In the genomic region with DNA sequence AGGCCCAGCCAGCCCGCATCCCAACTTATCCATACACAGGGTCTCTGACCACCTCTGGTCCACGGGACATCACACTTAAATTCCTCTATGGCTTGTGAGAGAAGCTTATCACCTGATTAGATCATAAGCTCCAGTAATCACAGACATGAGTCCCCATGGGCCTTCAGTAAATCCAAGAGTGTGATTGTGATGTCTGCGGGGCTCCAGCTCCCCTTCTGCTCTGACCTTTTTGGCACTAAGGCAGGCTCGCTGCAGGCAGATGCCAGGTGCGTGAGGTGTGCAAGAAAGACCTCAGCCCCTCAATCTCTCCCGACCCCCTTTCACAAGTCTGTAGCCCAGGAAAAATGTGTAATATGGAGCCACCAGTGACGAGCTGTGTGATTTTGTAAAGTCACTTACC, we compare ENCODE assay signal across 19 cellular contexts.
DNase-seq lines count a peak whose midpoint lies in the region; FAIRE-seq and TF ChIP-seq lines count a peak whose summit lies in the region.
"Had no signal": no experiment of that assay in that cellular context is flagged by ENCODE, and none has a peak within 500 bp of the region (broad histone marks: within the 10 kb centered on the region; RNA-seq: fewer than 3 reads in every experiment).

No MANE protein-coding gene starts in this region.

- no peak overlapping the region for H3K4me3 Mint-ChIP-seq in activated CD4-positive, alpha-beta T cell treated with anti-CD3 and anti-CD28 coated beads, Interleukin-2, amount 10 ng/mL, durations not matched to agents 24 days and 14 days
- H3K4me3 Mint-ChIP-seq: CD14-positive monocyte; CD4-positive, alpha-beta T cell; CD8-positive, alpha-beta memory T cell; GM23338; H9 had no signal

- intact Hi-C loops in activated CD4-positive, alpha-beta T cell treated with anti-CD3 and anti-CD28 coated beads, Interleukin-2, amount 10 ng/mL, durations not matched to agents 24 days and 14 days (cut with micrococcal nuclease), result no loop called here

- peaks cover 30% of the 10 kb centered on the region for H3K27me3 Mint-ChIP-seq in activated CD4-positive, alpha-beta T cell treated with anti-CD3 and anti-CD28 coated beads, Interleukin-2, amount 10 ng/mL, durations not matched to agents 24 days and 14 days

- no peaks in the 10 kb centered on the region for H3K4me1 Mint-ChIP-seq in activated CD4-positive, alpha-beta T cell treated with anti-CD3 and anti-CD28 coated beads, Interleukin-2, amount 10 ng/mL, durations not matched to agents 24 days and 14 days
- H3K4me1 Mint-ChIP-seq: CD14-positive monocyte; CD8-positive, alpha-beta memory T cell; GM23338; H9 had no signal

- no peaks in the 10 kb centered on the region for H3K27me3 ChIP-seq in bronchial epithelial cell (ENCODE audit: control insufficient read depth, insufficient read depth, low read length)

- no peak overlapping the region for H3K27ac Mint-ChIP-seq in activated CD4-positive, alpha-beta T cell treated with anti-CD3 and anti-CD28 coated beads, Interleukin-2, amount 10 ng/mL, durations not matched to agents 24 days and 14 days
- H3K27ac Mint-ChIP-seq: CD14-positive monocyte; CD4-positive, alpha-beta T cell; CD8-positive, alpha-beta memory T cell; GM23338; H9 had no signal

- DNase-seq in activated CD4-positive, alpha-beta T cell treated with anti-CD3 and anti-CD28 coated beads, Interleukin-2, amount 10 ng/mL, durations not matched to agents 24 days and 14 days, result peak; percentile 51
- no peak for DNase-seq in activated CD4-positive, alpha-beta T cell treated with anti-CD3 and anti-CD28 coated beads, Interleukin-2, amount 50 U/mL, for 1 hour
- DNase-seq in D721Med (ENCODE audit: insufficient read length, low spot score) (no peak), bronchial epithelial cell (ENCODE audit: low read depth) (no peak), NCI-H1092 treated with DMSO at 0.1 percent for 48 hours (lab: John Stamatoyannopoulos, UW) (no peak)
- DNase-seq in NK-92 treated with Interleukin-12 subunit alpha and Interleukin-12 subunit beta, amount 100 ng/mL, for 24 hours (lab: John Stamatoyannopoulos, UW), result no peak
- DNase-seq: 8988T; ACHN; CD4-positive, alpha-beta T cell; CD8-positive, alpha-beta memory T cell; DMS153; EL; GDM1; H9 had no signal

- FAIRE-seq in D721Med (lab: Jason Lieb, UNC) (peak; percentile 21), bronchial epithelial cell (lab: Jason Lieb, UNC) (peak; percentile 70)
- FAIRE-seq: A549, GM19239 had no signal

- no peak for TF ChIP-seq CTCF in D721Med (IDR thresholded peaks at IDR 0.05; ENCODE audit: insufficient read depth, missing control alignments)
- TF ChIP-seq CTCF in bronchial epithelial cell (IDR thresholded peaks at IDR 0.05; ENCODE audit: insufficient read depth, low read length, severe bottlenecking), result no peak

- H3K36me3 Mint-ChIP-seq in activated CD4-positive, alpha-beta T cell treated with anti-CD3 and anti-CD28 coated beads, Interleukin-2, amount 10 ng/mL, durations not matched to agents 24 days and 14 days (ENCODE audit: low read depth), result no peaks in the 10 kb centered on the region
- H3K36me3 Mint-ChIP-seq: CD14-positive monocyte had no signal

- no peak overlapping the region for H3K4me3 ChIP-seq in bronchial epithelial cell (ENCODE audit: low read depth, low read length)
- H3K4me3 ChIP-seq: A549, GM12878, GM23338 had no signal

- no peaks in the 10 kb centered on the region for H3K9me3 Mint-ChIP-seq in activated CD4-positive, alpha-beta T cell treated with anti-CD3 and anti-CD28 coated beads, Interleukin-2, amount 10 ng/mL, durations not matched to agents 24 days and 14 days
- H3K9me3 Mint-ChIP-seq: CD14-positive monocyte; CD4-positive, alpha-beta T cell had no signal

- no peaks in the 10 kb centered on the region for H3K36me3 ChIP-seq in bronchial epithelial cell (ENCODE audit: control insufficient read depth, insufficient read depth, low read length)
